ENCODE assay signal across 9 cellular contexts in genomic region chr12:88553941-88554658, GRCh38. TPM values are rescaled to one million over a fixed set of nuclear protein-coding genes. Genes with fewer than 3 reads are reported as not detected.
A peak's percentile ranks its signal among the peaks of the same experiment; 100 is the strongest.
DNase-seq lines count a peak whose midpoint lies in the region; ATAC-seq, FAIRE-seq and TF ChIP-seq lines count a peak whose summit lies in the region.
"Had no signal": no experiment of that assay in that cellular context is flagged by ENCODE, and none has a peak within 500 bp of the region (broad histone marks: within the 10 kb centered on the region; RNA-seq: fewer than 3 reads in every experiment).

No MANE protein-coding gene starts in this region.

- no peak overlapping the region for H3K23ac ChIP-seq in trophoblast cell (ENCODE audit: low read length)

- H2AK5ac ChIP-seq in trophoblast cell (ENCODE audit: low read length) = no peak overlapping the region

- no peak overlapping the region for H3K4me3 ChIP-seq in trophoblast cell (ENCODE audit: low read depth, low read length)
- H3K4me3 ChIP-seq: K562 had no signal

- DNase-seq in EH (ENCODE audit: low read depth) (peak; percentile 84), NCI-H345 treated with DMSO at 0.1 percent for 48 hours (lab: John Stamatoyannopoulos, UW; ENCODE audit: unreplicated experiment) (peak; percentile 98), epithelial cell of prostate (ENCODE audit: low read depth, low spot score) (no peak), pulmonary artery endothelial cell (ENCODE audit: low read depth, low spot score) (peak; percentile 35), GM19239 (ENCODE audit: insufficient read length, low spot score) (no peak), trophoblast cell (no peak)

- FAIRE-seq in GM19239 (lab: Jason Lieb, UNC) = no peak
- FAIRE-seq: K562 had no signal

- H3K9me3 ChIP-seq in trophoblast cell (ENCODE audit: insufficient read depth, low read depth, low read length) = no peaks in the 10 kb centered on the region

- H2BK120ac ChIP-seq in trophoblast cell (ENCODE audit: insufficient read depth, low read length, poor library complexity) = no peak overlapping the region

- no peak overlapping the region for H2BK12ac ChIP-seq in trophoblast cell (ENCODE audit: low read length)

- H2AFZ ChIP-seq in trophoblast cell (ENCODE audit: insufficient read depth, low read length, poor library complexity) = no peak overlapping the region

- TF ChIP-seq POLR2A in GM18505 (IDR thresholded peaks at IDR 0.05; ENCODE audit: borderline replicate concordance, extremely low read depth, insufficient read depth, insufficient read length) = no peak

- H2BK5ac ChIP-seq in trophoblast cell (ENCODE audit: low read depth, low read length, poor library complexity) = no peak overlapping the region

- H4K12ac ChIP-seq in trophoblast cell (ENCODE audit: low read depth, low read length) = no peak overlapping the region

- ATAC-seq in HG02642 (IDR thresholded peaks at IDR 0.05; ENCODE audit: poor library complexity, unreplicated experiment) (no peak), GM18505 (IDR thresholded peaks at IDR 0.05; ENCODE audit: unreplicated experiment) (no peak)
- ATAC-seq: K562 had no signal

- no peak overlapping the region for H3K4ac ChIP-seq in trophoblast cell (ENCODE audit: low read depth, low read length)

- H3K36me3 ChIP-seq in trophoblast cell (ENCODE audit: control insufficient read depth in 1 of 2, insufficient read depth in 2 of 2, low read length in 2 of 2) = no peaks in the 10 kb centered on the region

- H3K4me2 ChIP-seq in trophoblast cell (ENCODE audit: low read length) = no peak overlapping the region

- H3K27ac ChIP-seq in epithelial cell of prostate (peak overlapping the region; percentile 15), trophoblast cell (ENCODE audit: low read depth, low read length) (no peak overlapping the region)

- whole genome bisulfite sequencing in trophoblast cell (ENCODE audit: extremely low coverage, insufficient coverage, insufficient read length) = no CpG with 5 or more reads among the region's 3 CpGs

- H3K27me3 ChIP-seq in trophoblast cell (ENCODE audit: insufficient read depth, low read length) = no peaks in the 10 kb centered on the region

- H3K79me1 ChIP-seq in trophoblast cell (ENCODE audit: low read length) = no peaks in the 10 kb centered on the region

- no peak overlapping the region for H4K91ac ChIP-seq in trophoblast cell (ENCODE audit: low read depth, low read length)

- no peaks in the 10 kb centered on the region for H3K79me2 ChIP-seq in trophoblast cell (ENCODE audit: control insufficient read depth, insufficient read depth, low read length, poor library complexity)

- no peaks in the 10 kb centered on the region for H3K4me1 ChIP-seq in trophoblast cell (ENCODE audit: control insufficient read depth in 1 of 2, insufficient read depth in 2 of 2, low read length in 2 of 2)

- no peak overlapping the region for H3K9ac ChIP-seq in trophoblast cell (ENCODE audit: low read length)

- no peak overlapping the region for H3K14ac ChIP-seq in trophoblast cell (ENCODE audit: low read length)

- no peak overlapping the region for H3K18ac ChIP-seq in trophoblast cell (ENCODE audit: low read length)

- no peak overlapping the region for H4K8ac ChIP-seq in trophoblast cell (ENCODE audit: low read depth, low read length)

RNA-seq across cellular contexts. Expression of gene KITLG, which starts 26.2 kb away (rescaled TPM):
- 11.4 and 23.4 TPM in 2 replicates for total RNA-seq in pulmonary artery endothelial cell
- 0.57 and 0.58 TPM in 2 replicates for polyA plus RNA-seq in trophoblast cell (2013)

Comparison
In these comparisons a context has a peak if more than half of its experiments do, and no peak if none do; other contexts are left out.
1. DNase-seq: peak in EH (single experiment), NCI-H345 treated with DMSO at 0.1 percent for 48 hours (single experiment) and pulmonary artery endothelial cell (single experiment); none in epithelial cell of prostate (single experiment), GM19239 (single experiment) and trophoblast cell (0 of 2).